9 cellular contexts compared by ENCODE assay signal in the genomic region with DNA sequence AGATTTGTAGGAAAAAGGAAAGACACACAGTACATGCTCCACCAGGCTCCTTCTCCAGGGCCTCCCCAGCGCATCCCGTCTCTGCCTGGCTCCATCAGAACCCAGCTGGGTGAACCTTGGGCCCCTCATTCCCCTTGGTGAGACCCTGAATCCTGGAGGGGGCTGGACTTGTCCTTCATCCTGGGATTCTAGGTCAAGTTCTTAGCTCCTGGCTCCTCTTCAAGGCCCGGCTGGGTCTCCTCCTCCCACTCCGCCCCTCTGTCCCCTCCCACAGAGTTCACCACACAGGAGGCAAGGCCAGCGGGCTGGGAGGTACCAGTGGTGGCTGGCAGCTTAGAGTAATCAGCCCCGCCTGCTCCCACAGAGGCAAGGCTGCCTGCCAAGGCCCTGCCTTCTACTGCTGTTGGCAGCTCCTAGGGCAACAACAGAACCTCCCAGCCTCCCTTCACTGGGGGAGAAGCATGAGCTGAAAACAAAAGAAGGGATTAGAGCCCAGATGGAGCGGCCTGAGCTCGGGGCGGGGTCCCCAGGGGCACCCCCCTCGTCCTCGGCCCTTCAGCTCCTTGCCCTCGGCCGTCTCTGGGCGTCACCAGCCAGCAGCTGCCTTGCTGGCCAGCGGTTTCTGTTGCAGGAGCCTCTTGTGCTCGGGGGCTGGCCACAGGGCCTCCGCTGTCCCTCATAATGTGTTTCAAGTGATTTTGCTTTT. TPM values are rescaled to one million over a fixed set of nuclear protein-coding genes. Genes with fewer than 3 reads are reported as not detected.
DNase-seq lines count a peak whose midpoint lies in the region; ATAC-seq and TF ChIP-seq lines count a peak whose summit lies in the region.
"Had no signal": no experiment of that assay in that cellular context is flagged by ENCODE, and none has a peak within 500 bp of the region (broad histone marks: within the 10 kb centered on the region; RNA-seq: fewer than 3 reads in every experiment).

No MANE protein-coding gene starts in this region.

- DNase-seq in Calu3 = peak; percentile 90
- peak; percentile 86 for DNase-seq in HT1080 (ENCODE audit: low read depth)
- peak; percentile 87 to 99 for DNase-seq in cardiac fibroblast (ENCODE audit: low read depth in 2 of 2)
- DNase-seq in iris pigment epithelial cell (ENCODE audit: low read depth) = peak; percentile 49
- no peak for DNase-seq in GM10266 (ENCODE audit: extremely low spot score)

- H3K9ac ChIP-seq in OCI-LY3 (ENCODE audit: low read length) = peak overlapping the region; percentile 3; the same call in 1 of the 2 replicates
- peak overlapping the region; percentile 76 for H3K9ac ChIP-seq in skeletal muscle satellite cell (ENCODE audit: low read depth, low read length)

- H3K36me3 ChIP-seq in OCI-LY3 (replicated peaks; ENCODE audit: low read depth, low read length) (no peaks in the 10 kb centered on the region), skeletal muscle satellite cell (ENCODE audit: insufficient read depth, low read length) (no peaks in the 10 kb centered on the region)

- no peak for ATAC-seq in HG02870 (IDR thresholded peaks at IDR 0.05; ENCODE audit: unreplicated experiment)

- CTCF ChIA-PET in Calu3 (lab: Charles Lee) = interaction anchor here (0.7 to 1.2 kb wide), 6 partner anchors 9 to 198 kb away, joined by 3 to 5 read pairs (median 4); no protein-coding TSS in a partner anchor

- H3K36me3 Mint-ChIP-seq in Calu3 (ENCODE audit: insufficient read depth, unreplicated experiment) = peaks cover 5% of the 10 kb centered on the region

- no peaks in the 10 kb centered on the region for H3K79me2 ChIP-seq in OCI-LY3 (ENCODE audit: low read length)

- H4K20me1 ChIP-seq in OCI-LY3 (ENCODE audit: insufficient read depth, low read length) = no peaks in the 10 kb centered on the region

- no peaks in the 10 kb centered on the region for H3K9me3 ChIP-seq in OCI-LY3 (ENCODE audit: insufficient read depth, low read length)
- H3K9me3 ChIP-seq in skeletal muscle satellite cell (replicated peaks; ENCODE audit: low read length) = no peaks in the 10 kb centered on the region

- H3K27me3 Mint-ChIP-seq in Calu3 (ENCODE audit: unreplicated experiment) = no peaks in the 10 kb centered on the region

- intact Hi-C loops in Calu3 (cut with micrococcal nuclease; ENCODE audit: unreplicated experiment) = no loop called here

- H3K4me2 ChIP-seq in OCI-LY3 (ENCODE audit: low read length) = peak overlapping the region; percentile 60
- peak overlapping the region; percentile 83 for H3K4me2 ChIP-seq in skeletal muscle satellite cell (ENCODE audit: low read length)

- H3K9me3 Mint-ChIP-seq in Calu3 (ENCODE audit: low read depth, unreplicated experiment) = no peaks in the 10 kb centered on the region
- H3K9me3 Mint-ChIP-seq: T-helper 1 cell treated with Interleukin-12 subunit alpha and Interleukin-12 subunit beta and Interleukin-4 antibody, amounts not matched to agents 30 μg/mL and 1 μg/mL, for 36 hours had no signal

- H3K27me3 ChIP-seq in OCI-LY3 (ENCODE audit: low read depth, low read length) = no peaks in the 10 kb centered on the region
- no peaks in the 10 kb centered on the region for H3K27me3 ChIP-seq in skeletal muscle satellite cell (ENCODE audit: control insufficient read depth, insufficient read depth, low read length)

- H3K4me3 ChIP-seq in OCI-LY3 (ENCODE audit: low read length) = 0 out of 2 replicates have a peak overlapping the region, but pooled peaks have one; percentile 12
- no peak overlapping the region for H3K4me3 ChIP-seq in cardiac fibroblast (replicated peaks in 1 of 2; ENCODE audit: low read depth in 2 of 2, low read length in 2 of 2)
- H3K4me3 ChIP-seq in skeletal muscle satellite cell (ENCODE audit: low read length) = peak overlapping the region; percentile 50

- no peak overlapping the region for H3K27ac ChIP-seq in OCI-LY3 (ENCODE audit: low read length)

- TF ChIP-seq CTCF in Calu3 (IDR thresholded peaks at IDR 0.05; ENCODE audit: unreplicated experiment) (no peak), OCI-LY3 (IDR thresholded peaks at IDR 0.05; ENCODE audit: low read depth, low read length) (no peak), cardiac fibroblast (IDR thresholded peaks at IDR 0.05; ENCODE audit: low read depth, low read length) (no peak), GM10266 (IDR thresholded peaks at IDR 0.05; ENCODE audit: control insufficient read depth, insufficient read depth, low read depth, missing control alignments) (no peak)

- peaks cover 48% of the 10 kb centered on the region for H3K4me1 ChIP-seq in OCI-LY3 (ENCODE audit: low read length)
- peaks cover 33% of the 10 kb centered on the region for H3K4me1 ChIP-seq in skeletal muscle satellite cell (ENCODE audit: control insufficient read depth, insufficient read depth, low read length)

- H2AFZ ChIP-seq in OCI-LY3 (ENCODE audit: low read depth, low read length) = no peak overlapping the region

- no peak overlapping the region for H3K27ac Mint-ChIP-seq in Calu3 (ENCODE audit: unreplicated experiment)
- H3K27ac Mint-ChIP-seq: T-helper 1 cell treated with Interleukin-12 subunit alpha and Interleukin-12 subunit beta and Interleukin-4 antibody, amounts not matched to agents 30 μg/mL and 1 μg/mL, for 36 hours had no signal

- peaks cover 29% of the 10 kb centered on the region for H3K4me1 Mint-ChIP-seq in Calu3 (ENCODE audit: low read depth, unreplicated experiment)

- peak overlapping the region; percentile 60 for H3K4me3 Mint-ChIP-seq in Calu3 (ENCODE audit: low read depth, unreplicated experiment)
- H3K4me3 Mint-ChIP-seq: T-helper 1 cell treated with Interleukin-12 subunit alpha and Interleukin-12 subunit beta and Interleukin-4 antibody, amounts not matched to agents 30 μg/mL and 1 μg/mL, for 36 hours had no signal

- no TSS peak for BruUV-seq in Calu3 (replicated peaks; lab: Mats Ljungman, UMichigan)

RNA-seq across cellular contexts. Expression of gene PSMA6, which starts 49.4 kb away (rescaled TPM):
- total RNA-seq in Calu3 (2022) = 297 and 341 TPM in 2 replicates
- total RNA-seq in HT1080 (2014; rRNA removed; shearing (Covaris generic)) = 343 and 354 TPM in 2 replicates
- polyA plus RNA-seq in HT1080 (2015; cell fraction: cytosol; rRNA removed) = 293 and 346 TPM in 2 replicates
- 231 and 257 TPM in 2 replicates for polyA plus RNA-seq in HT1080 (2015; cell fraction: nucleus; rRNA removed)
- 277 and 309 TPM in 2 replicates for total RNA-seq in skeletal muscle satellite cell (2012; rRNA removed)

Comparison
In these comparisons a context has a peak if more than half of its experiments do, and no peak if none do; other contexts are left out.
1. H3K4me3 ChIP-seq: peak in OCI-LY3 (single experiment) and skeletal muscle satellite cell (single experiment); none in cardiac fibroblast (0 of 2).